Comparison of ENCODE assay signal across 17 cellular contexts in genomic region chr15:100689500-100689899, GRCh38.
DNase-seq lines count a peak whose midpoint lies in the region; FAIRE-seq and TF ChIP-seq lines count a peak whose summit lies in the region.
"Had no signal": no experiment of that assay in that cellular context is flagged by ENCODE, and none has a peak within 500 bp of the region (broad histone marks: within the 10 kb centered on the region; RNA-seq: fewer than 3 reads in every experiment).

No MANE protein-coding gene starts in this region.

- no peaks in the 10 kb centered on the region for H3K79me2 ChIP-seq in PC-9 (ENCODE audit: low read depth)

- no peaks in the 10 kb centered on the region for H3K9me2 ChIP-seq in PC-9 (ENCODE audit: insufficient read depth)

- H3K9me3 ChIP-seq in PC-9 (ENCODE audit: insufficient read depth, low read depth) = no peaks in the 10 kb centered on the region
- H3K9me3 ChIP-seq: BLaER1 treated with 17β-estradiol and CSF1 and Interleukin-3, amounts not matched to agents 10 nM and 100 nM had no signal

- DNase-seq in NCI-H2171 treated with DMSO at 0.1 percent for 48 hours (lab: John Stamatoyannopoulos, UW) (peak; percentile 9), NCI-H2171 (lab: John Stamatoyannopoulos, UW) (no peak), PC-9 (no peak), mesenteric fat pad (ENCODE audit: low spot score) (peak; percentile 51), dermis blood vessel endothelial cell (no peak), RCC 7860 (ENCODE audit: low spot score) (no peak), NCI-H2029 treated with DMSO at 0.1 percent for 48 hours (lab: John Stamatoyannopoulos, UW) (no peak)
- DNase-seq: 8988T; ACHN; CD4-positive, CD25-positive, alpha-beta regulatory T cell; DMS53; HCEC 1CT; HFFc6 had no signal

- H3K27me3 ChIP-seq in PC-9 (ENCODE audit: insufficient read depth, low read depth) = no peaks in the 10 kb centered on the region
- H3K27me3 ChIP-seq: BLaER1 treated with 17β-estradiol and CSF1 and Interleukin-3, amounts not matched to agents 10 nM and 100 nM had no signal

- no peak overlapping the region for H2AFZ ChIP-seq in PC-9
- H2AFZ ChIP-seq: GM23338 had no signal

- H3K36me3 ChIP-seq in PC-9 (ENCODE audit: low read depth) = no peaks in the 10 kb centered on the region
- H3K36me3 ChIP-seq: BLaER1 treated with 17β-estradiol and CSF1 and Interleukin-3, amounts not matched to agents 10 nM and 100 nM had no signal

- H4K20me1 ChIP-seq in PC-9 (ENCODE audit: insufficient read depth) = no peaks in the 10 kb centered on the region
- H4K20me1 ChIP-seq: BLaER1 treated with 17β-estradiol and CSF1 and Interleukin-3, amounts not matched to agents 10 nM and 100 nM had no signal

- CTCF ChIA-PET in PC-9 (lab: Charles Lee) = no interaction called here

- no peak overlapping the region for H3K4me3 ChIP-seq in PC-9
- H3K4me3 ChIP-seq: BLaER1 treated with 17β-estradiol and CSF1 and Interleukin-3, amounts not matched to agents 10 nM and 100 nM; GM12878; GM23338 had no signal

- H3K4me2 ChIP-seq in PC-9 = peak overlapping the region; percentile 69; the same call in 1 of the 2 replicates
- H3K4me2 ChIP-seq: BLaER1 treated with 17β-estradiol and CSF1 and Interleukin-3, amounts not matched to agents 10 nM and 100 nM; GM23338 had no signal

- no peak for TF ChIP-seq CTCF in PC-9 (conservative IDR thresholded peaks at IDR 0.05)

- peak overlapping the region; percentile 96 for H3K27ac ChIP-seq in PC-9
- H3K27ac ChIP-seq: BLaER1 treated with 17β-estradiol and CSF1 and Interleukin-3, amounts not matched to agents 10 nM and 100 nM; HL-60 had no signal

- H3F3A ChIP-seq in PC-9 (ENCODE audit: insufficient read depth, low read depth) = peaks cover 60% of the 10 kb centered on the region

- intact Hi-C loops in PC-9 (cut with micrococcal nuclease; ENCODE audit: unreplicated experiment) = no loop called here

- no TSS peak for BruUV-seq in PC-9 (replicated peaks; lab: Mats Ljungman, UMichigan)

- FAIRE-seq in RCC 7860 (lab: Jason Lieb, UNC) = no peak
- FAIRE-seq: GM12878 had no signal

- H3K4me1 ChIP-seq in PC-9 (replicated peaks; ENCODE audit: insufficient read depth) = peaks cover 87% of the 10 kb centered on the region

- POLR2A ChIA-PET in PC-9 (lab: Charles Lee; ENCODE audit: unreplicated experiment) = no interaction called here

Comparison
In these comparisons a context has a peak if more than half of its experiments do, and no peak if none do; other contexts are left out.
1. DNase-seq: peak in NCI-H2171 treated with DMSO at 0.1 percent for 48 hours (single experiment) and mesenteric fat pad (single experiment); none in NCI-H2171 (single experiment), PC-9 (0 of 2), dermis blood vessel endothelial cell (single experiment), RCC 7860 (single experiment) and NCI-H2029 treated with DMSO at 0.1 percent for 48 hours (single experiment).